11 cellular contexts compared by ENCODE assay signal in the genomic region with DNA sequence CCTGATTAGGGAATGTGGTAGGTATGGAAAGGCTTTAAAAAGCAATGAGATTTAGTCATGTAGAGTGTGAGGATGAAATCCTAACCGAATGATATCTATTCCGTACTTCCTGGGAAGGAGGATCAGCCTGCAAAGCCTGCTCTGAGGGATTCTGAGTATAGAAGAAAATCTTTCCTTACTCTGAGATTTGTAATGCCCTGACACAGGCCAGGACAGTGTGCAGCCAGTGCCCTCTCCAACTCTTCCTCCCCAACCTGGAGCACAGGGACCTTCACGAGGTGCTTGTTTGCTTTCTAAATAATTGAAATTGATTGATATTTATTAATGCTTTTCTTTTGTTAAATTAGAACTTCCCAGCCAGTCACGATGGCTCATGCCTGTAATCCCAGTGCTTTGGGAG.
"Had no signal": no experiment of that assay in that cellular context is flagged by ENCODE, and none has a peak within 500 bp of the region (broad histone marks: within the 10 kb centered on the region; RNA-seq: fewer than 3 reads in every experiment).

No MANE protein-coding gene starts in this region.

- ATAC-seq: GM23338, HCT116 had no signal

- H3K4me1 ChIP-seq: HAP-1 had no signal

- H2AFZ ChIP-seq: GM23248, GM23338 had no signal

- H3K4me2 ChIP-seq: GM23338 had no signal

- H3K9me3 ChIP-seq: HAP-1 had no signal

- H3K36me3 ChIP-seq: HAP-1 had no signal

- DNase-seq: GM23248, GOT3, H7, H9, HCEC 1CT, HFFc6 had no signal

- FAIRE-seq: H1, H54 had no signal

- H3K27ac ChIP-seq: GM23248 had no signal

- H3K9ac ChIP-seq: GM23248 had no signal

- H3K4me3 ChIP-seq: GM23248, GM23338, HAP-1 had no signal
